ENCODE assay signal across 18 cellular contexts in the genomic region with DNA sequence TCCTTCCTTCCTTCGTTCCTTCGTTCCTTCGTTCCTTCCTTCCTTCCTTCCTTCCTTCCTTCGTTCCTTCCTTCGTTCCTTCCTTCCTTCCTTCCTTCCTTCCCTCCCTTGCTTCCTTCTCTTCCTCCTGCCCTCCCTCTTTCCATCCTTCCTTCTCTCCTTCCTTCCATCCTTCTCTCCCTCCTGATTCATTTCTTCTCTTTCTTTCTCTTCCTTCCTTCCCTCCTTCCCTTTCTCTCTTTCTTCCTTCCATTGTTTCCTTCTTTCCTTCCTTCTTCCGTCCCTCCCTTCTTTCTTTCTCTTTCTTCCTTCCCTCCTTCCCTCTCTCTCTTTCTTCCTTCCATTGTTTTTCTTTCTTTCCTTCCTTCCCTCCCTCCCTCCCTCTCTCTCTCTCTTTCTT. TPM values are rescaled to one million over a fixed set of nuclear protein-coding genes. Genes with fewer than 3 reads are reported as not detected.
A peak's percentile ranks its signal among the peaks of the same experiment; 100 is the strongest.
DNase-seq lines count a peak whose midpoint lies in the region; ATAC-seq and TF ChIP-seq lines count a peak whose summit lies in the region.
"Had no signal": no experiment of that assay in that cellular context is flagged by ENCODE, and none has a peak within 500 bp of the region (broad histone marks: within the 10 kb centered on the region; RNA-seq: fewer than 3 reads in every experiment).

No MANE protein-coding gene starts in this region.

- no peak for ATAC-seq in stimulated activated naive B cell treated with anti-CD40 and anti-IgM and Interleukin-4, amounts not matched to agents 10 μg/mL and 1 μg/mL and 100 μg/mL, for 72 hours (replicated peaks)
- ATAC-seq: GM23338, HCT116, HepG2 had no signal

- no peaks in the 10 kb centered on the region for H3K4me1 ChIP-seq in HEK293 (ENCODE audit: control insufficient read depth, insufficient read depth, low read length)

- TF ChIP-seq CTCF in CD14-positive monocyte (IDR thresholded peaks at IDR 0.05) (no peak), HEK293 (tag by site-specific recombination; IDR thresholded peaks at IDR 0.05) (no peak)

- H3K27ac Mint-ChIP-seq in CD14-positive monocyte = peak overlapping the region in 4 of 7 donors; percentile 5 to 92 (median 84)
- H3K27ac Mint-ChIP-seq in dendritic cell treated with granulocyte-macrophage colony-stimulating factor and Interleukin-4, amounts not matched to agents 40 ng/mL and 50 ng/mL, for 4 days = peak overlapping the region; percentile 40
- H3K27ac Mint-ChIP-seq in stimulated activated naive B cell treated with anti-CD40 and anti-IgM and Interleukin-4, amounts not matched to agents 10 μg/mL and 1 μg/mL and 100 μg/mL, for 72 hours = peak overlapping the region; percentile 48
- H3K27ac Mint-ChIP-seq: GM23338 had no signal

- no peak overlapping the region for H3K4me3 ChIP-seq in HEK293 (ENCODE audit: low read depth, low read length)
- H3K4me3 ChIP-seq: GM23338 had no signal

- no peaks in the 10 kb centered on the region for H3K36me3 ChIP-seq in HEK293 (ENCODE audit: control insufficient read depth in 2 of 2, insufficient read depth in 1 of 2, low read length in 2 of 2)

- peaks cover 0 to 5% (median 0%) of the 10 kb centered on the region in 7 donors for H3K9me3 Mint-ChIP-seq in CD14-positive monocyte
- no peaks in the 10 kb centered on the region for H3K9me3 Mint-ChIP-seq in dendritic cell treated with granulocyte-macrophage colony-stimulating factor and Interleukin-4, amounts not matched to agents 40 ng/mL and 50 ng/mL, for 4 days
- peaks cover 0 to 1% of the 10 kb centered on the region in 2 donors for H3K9me3 Mint-ChIP-seq in stimulated activated naive B cell treated with anti-CD40 and anti-IgM and Interleukin-4, amounts not matched to agents 10 μg/mL and 1 μg/mL and 100 μg/mL, for 72 hours

- POLR2A ChIA-PET in HEK293 (lab: Yijun Ruan, JAX) = no interaction called here

- H3K36me3 Mint-ChIP-seq in CD14-positive monocyte = peaks cover 50 to 77% of the 10 kb centered on the region in 2 donors
- H3K36me3 Mint-ChIP-seq in dendritic cell treated with granulocyte-macrophage colony-stimulating factor and Interleukin-4, amounts not matched to agents 40 ng/mL and 50 ng/mL, for 4 days (ENCODE audit: low read depth) = peaks cover 100% of the 10 kb centered on the region
- no peaks in the 10 kb centered on the region for H3K36me3 Mint-ChIP-seq in stimulated activated naive B cell treated with anti-CD40 and anti-IgM and Interleukin-4, amounts not matched to agents 10 μg/mL and 1 μg/mL and 100 μg/mL, for 72 hours
- H3K36me3 Mint-ChIP-seq: CD4-positive, alpha-beta memory T cell; IgD-negative memory B cell had no signal

- CTCF ChIA-PET in HEK293 (lab: Yijun Ruan, JAX) = no interaction called here

- peaks cover 50% of the 10 kb centered on the region for H3K4me1 Mint-ChIP-seq in CD14-positive monocyte
- peaks cover 70% of the 10 kb centered on the region for H3K4me1 Mint-ChIP-seq in dendritic cell treated with granulocyte-macrophage colony-stimulating factor and Interleukin-4, amounts not matched to agents 40 ng/mL and 50 ng/mL, for 4 days (ENCODE audit: low read depth)
- H3K4me1 Mint-ChIP-seq in stimulated activated naive B cell treated with anti-CD40 and anti-IgM and Interleukin-4, amounts not matched to agents 10 μg/mL and 1 μg/mL and 100 μg/mL, for 72 hours = peaks cover 22 to 46% of the 10 kb centered on the region in 2 donors
- H3K4me1 Mint-ChIP-seq: GM23338 had no signal

- H3K27me3 Mint-ChIP-seq in CD14-positive monocyte (ENCODE audit: low read depth in 3 of 3) = no peaks in the 10 kb centered on the region
- H3K27me3 Mint-ChIP-seq in dendritic cell treated with granulocyte-macrophage colony-stimulating factor and Interleukin-4, amounts not matched to agents 40 ng/mL and 50 ng/mL, for 4 days = no peaks in the 10 kb centered on the region
- peaks cover 0 to 10% of the 10 kb centered on the region in 2 donors for H3K27me3 Mint-ChIP-seq in stimulated activated naive B cell treated with anti-CD40 and anti-IgM and Interleukin-4, amounts not matched to agents 10 μg/mL and 1 μg/mL and 100 μg/mL, for 72 hours

- H3K9me3 ChIP-seq in HEK293 (ENCODE audit: control insufficient read depth, insufficient read depth, low read depth, low read length) = no peaks in the 10 kb centered on the region

- H3K27ac ChIP-seq in HEK293 (ENCODE audit: extremely low read depth, low read depth, low read length) = no peak overlapping the region
- H3K27ac ChIP-seq: C4-2B had no signal

- intact Hi-C loops in CD14-positive monocyte (cut with micrococcal nuclease) = loop anchor here in 1 of 2 donors (5.0 kb wide), 2 partner anchors 34 to 36 kb away; no protein-coding TSS in a partner anchor
- intact Hi-C loops in dendritic cell treated with granulocyte-macrophage colony-stimulating factor and Interleukin-4, amounts not matched to agents 40 ng/mL and 50 ng/mL, for 4 days (cut with micrococcal nuclease) = loop anchor here (5.0 kb wide), 1 partner anchor 36 kb away; no protein-coding TSS in a partner anchor

- DNase-seq in CD14-positive monocyte (ENCODE audit: low spot score) (no peak), DMS79 (lab: John Stamatoyannopoulos, UW) (no peak), DMS 273 (lab: John Stamatoyannopoulos, UW; ENCODE audit: unreplicated experiment) (no peak), T-helper 9 cell (no peak)
- no peak for DNase-seq in stimulated activated naive B cell treated with anti-CD40 and anti-IgM and Interleukin-4, amounts not matched to agents 10 μg/mL and 1 μg/mL and 100 μg/mL, for 72 hours
- DNase-seq: ACHN; CD4-positive, alpha-beta memory T cell; DMS 273 treated with DMSO at 0.1 percent for 48 hours; DMS53; H7; KG1 had no signal

- no peak overlapping the region for H3K4me3 Mint-ChIP-seq in CD14-positive monocyte
- H3K4me3 Mint-ChIP-seq in dendritic cell treated with granulocyte-macrophage colony-stimulating factor and Interleukin-4, amounts not matched to agents 40 ng/mL and 50 ng/mL, for 4 days = no peak overlapping the region
- no peak overlapping the region for H3K4me3 Mint-ChIP-seq in stimulated activated naive B cell treated with anti-CD40 and anti-IgM and Interleukin-4, amounts not matched to agents 10 μg/mL and 1 μg/mL and 100 μg/mL, for 72 hours
- H3K4me3 Mint-ChIP-seq: CD4-positive, alpha-beta memory T cell; GM23338 had no signal

TF ChIP-seq in HEK293, 187 proteins besides CTCF, POLR2A, EP300 and RAD21 (continues in another document):
- TF ChIP-seq ZNF133 (tag by site-specific recombination; IDR thresholded peaks at IDR 0.05) = no peak
- peak; percentile 92 for TF ChIP-seq ZNF366 (tag by site-specific recombination; conservative IDR thresholded peaks at IDR 0.05)
- no peak for TF ChIP-seq ZNF555 (tag by site-specific recombination; conservative IDR thresholded peaks at IDR 0.05)
- TF ChIP-seq KLF7 (tag by site-specific recombination; IDR thresholded peaks at IDR 0.05; ENCODE audit: borderline replicate concordance) = no peak
- TF ChIP-seq ZNF37A (tag by site-specific recombination; IDR thresholded peaks at IDR 0.05) = no peak
- TF ChIP-seq ZBTB8A (tag by site-specific recombination; IDR thresholded peaks at IDR 0.05) = no peak
- TF ChIP-seq ZBTB20 (tag by site-specific recombination; IDR thresholded peaks at IDR 0.05) = no peak
- no peak for TF ChIP-seq ZNF549 (tag by site-specific recombination; IDR thresholded peaks at IDR 0.05)
- TF ChIP-seq, protein P1, sequence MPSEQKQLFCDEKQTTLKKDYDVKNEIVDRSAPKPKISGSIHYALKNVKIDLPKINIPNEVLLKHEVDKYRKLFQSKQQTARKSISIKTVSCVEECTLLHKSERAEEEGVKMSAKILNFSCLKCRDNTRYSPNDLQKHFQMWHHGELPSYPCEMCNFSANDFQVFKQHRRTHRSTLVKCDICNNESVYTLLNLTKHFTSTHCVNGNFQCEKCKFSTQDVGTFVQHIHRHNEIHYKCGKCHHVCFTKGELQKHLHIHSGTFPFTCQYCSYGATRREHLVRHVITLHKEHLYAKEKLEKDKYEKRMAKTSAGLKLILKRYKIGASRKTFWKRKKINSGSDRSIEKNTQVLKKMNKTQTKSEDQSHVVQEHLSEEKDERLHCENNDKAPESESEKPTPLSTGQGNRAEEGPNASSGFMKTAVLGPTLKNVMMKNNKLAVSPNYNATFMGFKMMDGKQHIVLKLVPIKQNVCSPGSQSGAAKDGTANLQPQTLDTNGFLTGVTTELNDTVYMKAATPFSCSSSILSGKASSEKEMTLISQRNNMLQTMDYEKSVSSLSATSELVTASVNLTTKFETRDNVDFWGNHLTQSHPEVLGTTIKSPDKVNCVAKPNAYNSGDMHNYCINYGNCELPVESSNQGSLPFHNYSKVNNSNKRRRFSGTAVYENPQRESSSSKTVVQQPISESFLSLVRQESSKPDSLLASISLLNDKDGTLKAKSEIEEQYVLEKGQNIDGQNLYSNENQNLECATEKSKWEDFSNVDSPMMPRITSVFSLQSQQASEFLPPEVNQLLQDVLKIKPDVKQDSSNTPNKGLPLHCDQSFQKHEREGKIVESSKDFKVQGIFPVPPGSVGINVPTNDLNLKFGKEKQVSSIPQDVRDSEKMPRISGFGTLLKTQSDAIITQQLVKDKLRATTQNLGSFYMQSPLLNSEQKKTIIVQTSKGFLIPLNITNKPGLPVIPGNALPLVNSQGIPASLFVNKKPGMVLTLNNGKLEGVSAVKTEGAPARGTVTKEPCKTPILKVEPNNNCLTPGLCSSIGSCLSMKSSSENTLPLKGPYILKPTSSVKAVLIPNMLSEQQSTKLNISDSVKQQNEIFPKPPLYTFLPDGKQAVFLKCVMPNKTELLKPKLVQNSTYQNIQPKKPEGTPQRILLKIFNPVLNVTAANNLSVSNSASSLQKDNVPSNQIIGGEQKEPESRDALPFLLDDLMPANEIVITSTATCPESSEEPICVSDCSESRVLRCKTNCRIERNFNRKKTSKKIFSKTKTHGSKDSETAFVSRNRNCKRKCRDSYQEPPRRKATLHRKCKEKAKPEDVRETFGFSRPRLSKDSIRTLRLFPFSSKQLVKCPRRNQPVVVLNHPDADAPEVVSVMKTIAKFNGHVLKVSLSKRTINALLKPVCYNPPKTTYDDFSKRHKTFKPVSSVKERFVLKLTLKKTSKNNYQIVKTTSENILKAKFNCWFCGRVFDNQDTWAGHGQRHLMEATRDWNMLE (tag by site-specific recombination; conservative IDR thresholded peaks at IDR 0.05; ENCODE audit: low read depth) = no peak
- TF ChIP-seq, protein P2, sequence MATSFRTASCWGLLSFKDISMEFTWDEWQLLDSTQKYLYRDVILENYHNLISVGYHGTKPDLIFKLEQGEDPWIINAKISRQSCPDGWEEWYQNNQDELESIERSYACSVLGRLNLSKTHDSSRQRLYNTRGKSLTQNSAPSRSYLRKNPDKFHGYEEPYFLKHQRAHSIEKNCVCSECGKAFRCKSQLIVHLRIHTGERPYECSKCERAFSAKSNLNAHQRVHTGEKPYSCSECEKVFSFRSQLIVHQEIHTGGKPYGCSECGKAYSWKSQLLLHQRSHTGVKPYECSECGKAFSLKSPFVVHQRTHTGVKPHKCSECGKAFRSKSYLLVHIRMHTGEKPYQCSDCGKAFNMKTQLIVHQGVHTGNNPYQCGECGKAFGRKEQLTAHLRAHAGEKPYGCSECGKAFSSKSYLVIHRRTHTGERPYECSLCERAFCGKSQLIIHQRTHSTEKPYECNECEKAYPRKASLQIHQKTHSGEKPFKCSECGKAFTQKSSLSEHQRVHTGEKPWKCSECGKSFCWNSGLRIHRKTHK (tag by site-specific recombination; IDR thresholded peaks at IDR 0.05) = no peak

RNA-seq across cellular contexts. Expression of gene CSF2RA, which starts 14.5 kb away (rescaled TPM):
- polyA plus RNA-seq in CD14-positive monocyte = 100 to 1,000 TPM in 1 of 2 donors, 10 to 100 TPM in 1; 73.8 to 125 TPM
- polyA plus RNA-seq: HepG2 had no signal

RNA-seq across cellular contexts. Expression of gene IL3RA, which starts 53.5 kb away (rescaled TPM):
- polyA plus RNA-seq in CD14-positive monocyte = 10 to 100 TPM in 1 of 2 donors, 1 to 10 TPM in 1; 4.4 to 12.0 TPM
- polyA plus RNA-seq: HepG2 had no signal
